In the genomic region with DNA sequence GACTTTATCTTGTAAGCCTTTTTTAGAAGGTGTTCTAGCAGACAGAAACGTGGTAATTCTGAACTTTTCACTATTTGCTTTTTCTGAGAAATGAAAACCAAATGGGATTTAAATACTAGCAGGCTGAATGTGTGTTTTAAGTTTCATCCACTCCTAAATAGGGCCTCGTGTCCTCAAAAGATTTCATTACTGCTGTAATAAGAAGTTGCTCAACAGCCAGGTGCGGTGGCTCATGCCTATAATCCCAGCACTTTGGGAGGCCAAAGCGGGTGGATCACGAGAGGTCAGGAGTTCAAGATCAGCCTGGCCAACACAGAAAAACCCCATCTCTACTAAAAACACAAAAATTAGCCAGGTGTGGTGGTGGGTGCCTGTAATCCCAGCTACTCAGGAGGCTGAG, we compare ENCODE assay signal across 1 cellular context.
TF ChIP-seq lines count a peak whose summit lies in the region.

No MANE protein-coding gene starts in this region.

TF ChIP-seq in IMR-90, 13 proteins besides CTCF, POLR2A, EP300 and RAD21 (continued from another document):
- TF ChIP-seq, protein P1, sequence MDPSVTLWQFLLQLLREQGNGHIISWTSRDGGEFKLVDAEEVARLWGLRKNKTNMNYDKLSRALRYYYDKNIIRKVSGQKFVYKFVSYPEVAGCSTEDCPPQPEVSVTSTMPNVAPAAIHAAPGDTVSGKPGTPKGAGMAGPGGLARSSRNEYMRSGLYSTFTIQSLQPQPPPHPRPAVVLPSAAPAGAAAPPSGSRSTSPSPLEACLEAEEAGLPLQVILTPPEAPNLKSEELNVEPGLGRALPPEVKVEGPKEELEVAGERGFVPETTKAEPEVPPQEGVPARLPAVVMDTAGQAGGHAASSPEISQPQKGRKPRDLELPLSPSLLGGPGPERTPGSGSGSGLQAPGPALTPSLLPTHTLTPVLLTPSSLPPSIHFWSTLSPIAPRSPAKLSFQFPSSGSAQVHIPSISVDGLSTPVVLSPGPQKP (IDR thresholded peaks at IDR 0.05; ENCODE audit: borderline replicate concordance, low read depth, low read length), result no peak
- TF ChIP-seq MAZ (IDR thresholded peaks at IDR 0.05; ENCODE audit: borderline replicate concordance, low read depth, low read length) (no peak), RFX5 (IDR thresholded peaks at IDR 0.05; ENCODE audit: low read depth, low read length) (no peak), RCOR1 (IDR thresholded peaks at IDR 0.05; ENCODE audit: insufficient replicate concordance, low read length) (no peak), MAFK (IDR thresholded peaks at IDR 0.05; ENCODE audit: low read depth, low read length) (no peak), BHLHE40 (IDR thresholded peaks at IDR 0.05; ENCODE audit: low read depth, low read length) (no peak), MXI1 (IDR thresholded peaks at IDR 0.05; ENCODE audit: borderline replicate concordance, low read depth, low read length) (no peak), SMC3 (IDR thresholded peaks at IDR 0.05; ENCODE audit: low read depth, low read length) (no peak), NFE2L2 (IDR thresholded peaks at IDR 0.05; ENCODE audit: low read depth, low read length) (no peak)
- TF ChIP-seq, protein P2, sequence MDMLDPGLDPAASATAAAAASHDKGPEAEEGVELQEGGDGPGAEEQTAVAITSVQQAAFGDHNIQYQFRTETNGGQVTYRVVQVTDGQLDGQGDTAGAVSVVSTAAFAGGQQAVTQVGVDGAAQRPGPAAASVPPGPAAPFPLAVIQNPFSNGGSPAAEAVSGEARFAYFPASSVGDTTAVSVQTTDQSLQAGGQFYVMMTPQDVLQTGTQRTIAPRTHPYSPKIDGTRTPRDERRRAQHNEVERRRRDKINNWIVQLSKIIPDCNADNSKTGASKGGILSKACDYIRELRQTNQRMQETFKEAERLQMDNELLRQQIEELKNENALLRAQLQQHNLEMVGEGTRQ (IDR thresholded peaks at IDR 0.05; ENCODE audit: low read depth, low read length), result no peak
